8 cellular contexts compared by ENCODE assay signal in genomic region chr17:48892940-48893645, GRCh38. TPM values are rescaled to one million over a fixed set of nuclear protein-coding genes. Genes with fewer than 3 reads are reported as not detected.
A peak's percentile ranks its signal among the peaks of the same experiment; 100 is the strongest.
DNase-seq lines count a peak whose midpoint lies in the region; ATAC-seq and TF ChIP-seq lines count a peak whose summit lies in the region.

No MANE protein-coding gene starts in this region.

- ATAC-seq in GM19467 (IDR thresholded peaks at IDR 0.05; ENCODE audit: unreplicated experiment) (no peak), GM21526 (IDR thresholded peaks at IDR 0.05; ENCODE audit: low FRiP score, unreplicated experiment) (no peak)

- no peaks in the 10 kb centered on the region for H3K9me3 ChIP-seq in SK-N-MC (ENCODE audit: low read depth, low read length)
- H3K9me3 ChIP-seq in sigmoid colon: no peaks in the 10 kb centered on the region

- WGBS in sigmoid colon, 2 donors: 1 to 2% methylated on average over 24 of the region's 24 CpGs

- TF ChIP-seq POLR2A in sigmoid colon (IDR thresholded peaks at IDR 0.05): no peak

- H3K27ac ChIP-seq in SK-N-MC (peak overlapping the region; percentile 73), sigmoid colon (peak overlapping the region; percentile 80 to 85 (median 84))

- H3K4me3 ChIP-seq in SK-N-MC: peak overlapping the region; percentile 94
- H3K4me3 ChIP-seq in sigmoid colon: peak overlapping the region; percentile 70 to 90 (median 77)

- TF ChIP-seq CTCF in sigmoid colon (IDR thresholded peaks at IDR 0.05): no peak

- H3K27me3 ChIP-seq in sigmoid colon: no peaks in the 10 kb centered on the region

- peaks cover 42% of the 10 kb centered on the region for H3K36me3 ChIP-seq in SK-N-MC (ENCODE audit: insufficient read depth, low read length)
- H3K36me3 ChIP-seq in sigmoid colon: peaks cover 0 to 33% (median 12%) of the 10 kb centered on the region in 4 donors

- H3K4me1 ChIP-seq in sigmoid colon: peaks cover 0 to 21% (median 17%) of the 10 kb centered on the region in 4 donors

- H3K9ac ChIP-seq in SK-N-MC (ENCODE audit: insufficient read length): peak overlapping the region; percentile 95

- no peak for TF ChIP-seq EP300 in sigmoid colon (IDR thresholded peaks at IDR 0.05)

- peak; percentile 46 for DNase-seq in NCI-H2107 treated with DMSO at 0.1 percent for 48 hours (lab: John Stamatoyannopoulos, UW; ENCODE audit: unreplicated experiment)
- no peak for DNase-seq in NCI-H2107 (lab: John Stamatoyannopoulos, UW)
- DNase-seq in SK-N-MC (ENCODE audit: low read depth, low spot score): no peak
- peak; percentile 10 for DNase-seq in fibroblast of peridontal ligament (ENCODE audit: extremely low read depth)
- DNase-seq in sigmoid colon: no peak
- DNase-seq in GDM1 (lab: John Stamatoyannopoulos, UW): no peak

- intact Hi-C loops in sigmoid colon (cut with DNase I): loop anchor here (2.0 kb wide), 1 partner anchor 62 kb away; the partner anchor contains the start of gene CALCOCO2

RNA-seq across cellular contexts. Expression of gene ATP5MC1, which starts 0.5 kb away (rescaled TPM):
- total RNA-seq in sigmoid colon: 100 to 1,000 TPM in 2 of 4 donors, 10 to 100 TPM in 2; 92.7 to 148 (median 107) TPM
- 100 to 1,000 TPM; 454 to 612 (median 603) TPM for polyA plus RNA-seq in sigmoid colon

RNA-seq across cellular contexts. Expression of gene UBE2Z, which starts 15.1 kb away (rescaled TPM):
- total RNA-seq in sigmoid colon: 10 to 100 TPM; 46.8 to 55.6 (median 51.4) TPM
- polyA plus RNA-seq in sigmoid colon: 10 to 100 TPM; 45.6 to 56.5 (median 51.1) TPM

RNA-seq across cellular contexts. Expression of gene SNF8, which starts 51.5 kb away (rescaled TPM):
- total RNA-seq in sigmoid colon: 10 to 100 TPM; 74.1 to 94.5 (median 85.2) TPM
- polyA plus RNA-seq in sigmoid colon: 100 to 1,000 TPM; 108 to 174 (median 145) TPM

Comparison
In these comparisons a context has a peak if more than half of its experiments do, and no peak if none do; other contexts are left out.
1. DNase-seq: peak in NCI-H2107 treated with DMSO at 0.1 percent for 48 hours (single experiment) and fibroblast of peridontal ligament (single experiment); none in NCI-H2107 (single experiment), SK-N-MC (single experiment), sigmoid colon (single experiment) and GDM1 (single experiment).